ENCODE assay signal across 8 cellular contexts in the genomic region with DNA sequence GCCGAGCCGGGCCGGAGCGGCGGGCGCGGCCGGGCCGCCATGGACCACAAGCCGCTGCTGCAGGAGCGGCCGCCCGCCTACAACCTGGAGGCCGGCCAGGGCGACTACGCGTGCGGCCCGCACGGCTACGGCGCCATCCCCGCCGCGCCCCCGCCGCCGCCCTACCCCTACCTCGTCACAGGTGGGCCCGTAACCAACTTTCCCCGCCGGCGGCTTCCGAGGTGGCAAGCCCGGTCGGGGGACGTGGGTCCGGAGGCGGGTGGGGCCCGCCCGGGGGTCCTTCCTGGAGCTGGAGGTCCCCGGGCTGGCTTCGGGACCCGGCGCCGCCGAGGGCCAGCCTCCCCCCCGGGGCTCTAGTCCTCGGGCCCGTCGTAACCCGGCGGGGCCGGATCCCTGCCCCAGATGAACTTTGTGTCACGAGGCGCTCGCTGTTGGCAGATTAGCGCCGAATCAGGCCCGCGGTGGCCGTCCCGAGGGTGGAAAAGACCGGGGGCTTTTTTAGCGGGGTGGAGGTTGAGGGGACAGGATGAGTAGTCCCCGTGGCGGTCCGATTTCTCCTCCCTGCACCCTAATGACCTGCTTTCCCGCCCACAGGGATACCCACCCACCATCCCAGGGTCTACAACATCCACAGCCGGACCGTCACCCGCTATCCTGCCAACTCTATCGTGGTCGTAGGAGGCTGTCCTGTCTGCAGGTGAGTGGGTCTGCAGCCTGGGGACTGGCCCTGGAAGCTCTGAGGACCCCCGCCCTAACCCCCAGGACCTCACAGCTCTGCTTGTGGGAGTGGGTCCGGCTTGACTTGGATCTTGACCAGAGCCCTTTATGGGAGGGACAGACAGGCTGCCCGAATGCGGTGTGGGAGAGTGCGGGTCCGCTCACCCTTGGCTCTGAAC. TPM values are rescaled to one million over a fixed set of nuclear protein-coding genes. Genes with fewer than 3 reads are reported as not detected.
DNase-seq lines count a peak whose midpoint lies in the region; ATAC-seq and TF ChIP-seq lines count a peak whose summit lies in the region.

No MANE protein-coding gene starts in this region.

- ATAC-seq in GM19324 (IDR thresholded peaks at IDR 0.05; ENCODE audit: low FRiP score, unreplicated experiment) (peak; percentile 31), HG03354 (IDR thresholded peaks at IDR 0.05; ENCODE audit: poor library complexity, severe bottlenecking, unreplicated experiment) (peak; percentile 49)

- peaks cover 21% of the 10 kb centered on the region for H3K79me2 ChIP-seq in parathyroid adenoma

- no peaks in the 10 kb centered on the region for H3K9me3 ChIP-seq in parathyroid adenoma (ENCODE audit: control insufficient read depth, low read length)

- DNase-seq in C1 segment of cervical spinal cord (lab: John Stamatoyannopoulos, UW) = peak in 10 of 14 donors; percentile 36 to 71 (median 52)
- peak; percentile 29 to 43 for DNase-seq in activated CD4-positive, alpha-beta T cell treated with anti-CD3 and anti-CD28 coated beads, Interleukin-2, amount 50 U/mL, for 48 hours
- DNase-seq in fibroblast of villous mesenchyme (ENCODE audit: low read depth) = no peak
- DNase-seq in NCI-H524 (lab: John Stamatoyannopoulos, UW) = no peak
- no peak for DNase-seq in EL

- H3K4me3 ChIP-seq in fibroblast of villous mesenchyme (ENCODE audit: low read depth, low read length) (peak overlapping the region; percentile 95), parathyroid adenoma (ENCODE audit: low read depth, low read length) (peak overlapping the region; percentile 86)

- peak overlapping the region; percentile 80 for H3K9ac ChIP-seq in parathyroid adenoma

- TF ChIP-seq CTCF in fibroblast of villous mesenchyme (IDR thresholded peaks at IDR 0.05; ENCODE audit: insufficient read depth, low read depth, low read length) (no peak), parathyroid adenoma (IDR thresholded peaks at IDR 0.05) (no peak)

- H3K4me1 ChIP-seq in parathyroid adenoma = peaks cover 21% of the 10 kb centered on the region

- H3K36me3 ChIP-seq in parathyroid adenoma (ENCODE audit: control insufficient read depth, insufficient read depth, low read length) = no peaks in the 10 kb centered on the region

- H3K27me3 ChIP-seq in parathyroid adenoma (ENCODE audit: control insufficient read depth, insufficient read depth, low read length) = no peaks in the 10 kb centered on the region

- peak overlapping the region; percentile 83 for H2AFZ ChIP-seq in parathyroid adenoma

- peak overlapping the region; percentile 82 for H3K4me2 ChIP-seq in parathyroid adenoma (ENCODE audit: low read length)

- H3K27ac ChIP-seq in parathyroid adenoma = peak overlapping the region; percentile 51

RNA-seq across cellular contexts. Expression of a gene that starts 0.5 kb away (rescaled TPM):
- 59.6 and 68.6 TPM in 2 replicates for total RNA-seq in fibroblast of villous mesenchyme

RNA-seq across cellular contexts. Expression of a gene that starts 30.0 kb away (rescaled TPM):
- total RNA-seq in fibroblast of villous mesenchyme = 21.6 and 26.1 TPM in 2 replicates

Comparison
In these comparisons a context has a peak if more than half of its experiments do, and no peak if none do; other contexts are left out.
1. DNase-seq: peak in C1 segment of cervical spinal cord (10 of 14) and activated CD4-positive, alpha-beta T cell treated with anti-CD3 and anti-CD28 coated beads, Interleukin-2, amount 50 U/mL, for 48 hours (2 of 2); none in fibroblast of villous mesenchyme (single experiment), NCI-H524 (0 of 2) and EL (single experiment).